In the genomic region with DNA sequence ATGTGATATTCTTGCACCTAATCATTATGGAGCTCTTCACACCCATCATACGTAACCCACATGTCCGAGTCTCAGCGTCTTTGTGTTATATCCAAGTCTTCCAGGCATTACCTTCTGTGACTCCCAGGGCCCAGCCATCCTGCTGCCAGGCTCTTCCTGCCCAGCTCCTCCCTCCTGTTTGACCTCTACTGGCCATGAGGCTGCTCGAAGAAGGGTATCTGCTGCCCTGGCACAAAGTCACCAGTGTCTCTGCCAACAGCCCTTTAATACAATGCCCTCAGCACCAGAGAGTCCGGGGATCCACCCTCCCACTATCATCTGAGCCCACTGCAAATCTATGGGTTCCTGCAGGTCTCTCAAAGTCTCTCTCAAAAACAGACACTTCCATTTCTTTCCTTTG, we compare ENCODE assay signal across 24 cellular contexts.
"Had no signal": no experiment of that assay in that cellular context is flagged by ENCODE, and none has a peak within 500 bp of the region (broad histone marks: within the 10 kb centered on the region; RNA-seq: fewer than 3 reads in every experiment).

No MANE protein-coding gene starts in this region.

- H3K36me3 ChIP-seq: gastrocnemius medialis, prostate gland, sigmoid colon, stomach, thyroid gland, upper lobe of left lung had no signal

- H3K9me3 ChIP-seq: gastrocnemius medialis, prostate gland, sigmoid colon, stomach, thyroid gland, upper lobe of left lung had no signal

- H3K9me3 Mint-ChIP-seq: endodermal cell; memory B cell; natural killer cell; neural crest cell; stimulated activated effector memory CD8-positive, alpha-beta T cell treated with anti-CD3 and anti-CD28 coated beads, Interleukin-12 subunit alpha, Interleukin-12 subunit beta, amount 100 ng/mL, for 72 hours had no signal

- H3K27ac Mint-ChIP-seq: endodermal cell; memory B cell; natural killer cell; stimulated activated effector memory CD8-positive, alpha-beta T cell treated with anti-CD3 and anti-CD28 coated beads, Interleukin-12 subunit alpha, Interleukin-12 subunit beta, amount 100 ng/mL, for 72 hours had no signal

- DNase-seq: effector CD8-positive, alpha-beta T cell; endodermal cell; foreskin fibroblast; gastrocnemius medialis; head of caudate nucleus; hippocampal formation; left colon; natural killer cell; right cardiac atrium; sigmoid colon; stimulated activated CD4-positive, alpha-beta T cell treated with anti-CD3 and anti-CD28 coated beads, Interleukin-2, amount 100 ng/mL, for 24 hours; stimulated activated CD4-positive, alpha-beta T cell treated with anti-CD3 and anti-CD28 coated beads, Interleukin-4, amount 100 ng/mL, for 24 hours; stimulated activated naive CD4-positive, alpha-beta T cell treated with Interleukin-2 at 50 U/mL for 16 hours; stomach; thyroid gland; upper lobe of left lung had no signal

- H3K36me3 Mint-ChIP-seq: memory B cell; natural killer cell; stimulated activated effector memory CD8-positive, alpha-beta T cell treated with anti-CD3 and anti-CD28 coated beads, Interleukin-12 subunit alpha, Interleukin-12 subunit beta, amount 100 ng/mL, for 72 hours had no signal

- H3K4me1 ChIP-seq: gastrocnemius medialis, parathyroid adenoma, prostate gland, sigmoid colon, thyroid gland, upper lobe of left lung had no signal

- H3K27me3 ChIP-seq: gastrocnemius medialis, sigmoid colon, stomach, thyroid gland, upper lobe of left lung had no signal

- H3K4me3 Mint-ChIP-seq: endodermal cell; memory B cell; natural killer cell; neural crest cell; stimulated activated effector memory CD8-positive, alpha-beta T cell treated with anti-CD3 and anti-CD28 coated beads, Interleukin-12 subunit alpha, Interleukin-12 subunit beta, amount 100 ng/mL, for 72 hours had no signal

- H3K4me1 Mint-ChIP-seq: memory B cell; natural killer cell; stimulated activated effector memory CD8-positive, alpha-beta T cell treated with anti-CD3 and anti-CD28 coated beads, Interleukin-12 subunit alpha, Interleukin-12 subunit beta, amount 100 ng/mL, for 72 hours had no signal

- H3K4me3 ChIP-seq: gastrocnemius medialis, lung, prostate gland, sigmoid colon, stomach, thyroid gland, upper lobe of left lung had no signal

- ATAC-seq: esophagus mucosa; gastrocnemius medialis; left colon; natural killer cell; stimulated activated effector memory CD8-positive, alpha-beta T cell treated with anti-CD3 and anti-CD28 coated beads, Interleukin-12 subunit alpha, Interleukin-12 subunit beta, amount 100 ng/mL, for 72 hours had no signal

- H3K27ac ChIP-seq: epithelial cell of prostate, gastrocnemius medialis, parathyroid adenoma, prostate gland, sigmoid colon, stomach, thyroid gland, upper lobe of left lung had no signal
